Comparison of ENCODE assay signal across 12 cellular contexts in genomic region chr14:22387776-22388241, GRCh38.
A peak's percentile ranks its signal among the peaks of the same experiment; 100 is the strongest.
DNase-seq lines count a peak whose midpoint lies in the region; ATAC-seq, FAIRE-seq and TF ChIP-seq lines count a peak whose summit lies in the region.
"Had no signal": no experiment of that assay in that cellular context is flagged by ENCODE, and none has a peak within 500 bp of the region (broad histone marks: within the 10 kb centered on the region; RNA-seq: fewer than 3 reads in every experiment).

No MANE protein-coding gene starts in this region.

- CTCF ChIA-PET in HCT116 (lab: Charles Lee) = interaction anchor here (3.6 to 4.0 kb wide), 2 partner anchors 13 to 84 kb away, joined by 11 to 43 read pairs; no protein-coding TSS in a partner anchor
- CTCF ChIA-PET in endothelial cell of umbilical vein (lab: Charles Lee) = interaction anchor here (0.6 to 5.1 kb wide), 8 partner anchors 11 to 512 kb away, joined by 3 to 82 read pairs (median 6); no protein-coding TSS in a partner anchor

- no peaks in the 10 kb centered on the region for H3K9me3 Mint-ChIP-seq in stimulated activated naive CD8-positive, alpha-beta T cell treated with anti-CD3 and anti-CD28 coated beads, Interleukin-15, amount 100 ng/mL, for 72 hours

- dilution Hi-C loops in endothelial cell of umbilical vein (cut with MboI; ENCODE audit: extremely low pct_ligation_motif_present, low sequenced_read_pairs) = no loop called here

- H3K9ac ChIP-seq in HCT116 (ENCODE audit: low read length) (no peak overlapping the region), endothelial cell of umbilical vein (replicated peaks; ENCODE audit: extremely low read depth, insufficient read depth, low read length) (no peak overlapping the region)

- no peak overlapping the region for H3K4me2 ChIP-seq in HCT116 (ENCODE audit: low read length)
- H3K4me2 ChIP-seq in endothelial cell of umbilical vein (ENCODE audit: insufficient read depth, low read length) = no peak overlapping the region

- FAIRE-seq in endothelial cell of umbilical vein (lab: Jason Lieb, UNC) = no peak
- FAIRE-seq: RCC 7860, small intestine had no signal

- H4K20me1 ChIP-seq in HCT116 (ENCODE audit: insufficient read depth) (no peaks in the 10 kb centered on the region), endothelial cell of umbilical vein (replicated peaks; ENCODE audit: control insufficient read depth, extremely low read depth, insufficient read depth, low read length) (no peaks in the 10 kb centered on the region)

- no peaks in the 10 kb centered on the region for H3K79me2 ChIP-seq in HCT116 (ENCODE audit: insufficient read depth, low read length)
- H3K79me2 ChIP-seq in endothelial cell of umbilical vein (ENCODE audit: control insufficient read depth, insufficient read depth, low read length) = no peaks in the 10 kb centered on the region

- H3K9me2 ChIP-seq in HCT116 (ENCODE audit: insufficient read depth) = no peaks in the 10 kb centered on the region

- H3K4me3 Mint-ChIP-seq in stimulated activated naive CD8-positive, alpha-beta T cell treated with anti-CD3 and anti-CD28 coated beads, Interleukin-15, amount 100 ng/mL, for 72 hours = no peak overlapping the region

- no peak overlapping the region for H3K27ac Mint-ChIP-seq in stimulated activated naive CD8-positive, alpha-beta T cell treated with anti-CD3 and anti-CD28 coated beads, Interleukin-15, amount 100 ng/mL, for 72 hours

- no peaks in the 10 kb centered on the region for H3K9me1 ChIP-seq in endothelial cell of umbilical vein (replicated peaks; ENCODE audit: control insufficient read depth, extremely low read depth, insufficient read depth, low read length)

- WGBS in testis, 2 donors = 23 to 45% methylated on average over 11 of the region's 11 CpGs

- intact Hi-C loops in HCT116 (cut with micrococcal nuclease) = loop anchor here (1.0 to 10.0 kb wide), 2 partner anchors 85 to 597 kb away; partner anchors contain the start of gene AJUBA
- intact Hi-C loops in endothelial cell of umbilical vein (cut with micrococcal nuclease) = loop anchor here (1.0 to 5.0 kb wide), 8 partner anchors 83 to 594 kb away; partner anchors contain the start of gene AJUBA
- intact Hi-C loops in testis (cut with DNase I; ENCODE audit: low total_unique reads) = loop anchor here (5.0 kb wide), 1 partner anchor 169 kb away; no protein-coding TSS in a partner anchor

- no peaks in the 10 kb centered on the region for H3K9me3 ChIP-seq in HCT116 (ENCODE audit: control insufficient read depth in 1 of 2, insufficient read depth in 1 of 2, low read depth in 1 of 2, low read length in 2 of 2)
- no peaks in the 10 kb centered on the region for H3K9me3 ChIP-seq in RWPE2 (ENCODE audit: severe bottlenecking)
- H3K9me3 ChIP-seq in endothelial cell of umbilical vein (replicated peaks; ENCODE audit: control insufficient read depth, insufficient read depth, low read length) = no peaks in the 10 kb centered on the region
- no peaks in the 10 kb centered on the region for H3K9me3 ChIP-seq in testis
- H3K9me3 ChIP-seq: heart left ventricle had no signal

- no peak overlapping the region for H2AFZ ChIP-seq in HCT116 (ENCODE audit: low read depth, low read length, poor library complexity, severe bottlenecking)
- peak overlapping the region; percentile 2 for H2AFZ ChIP-seq in endothelial cell of umbilical vein (ENCODE audit: low read depth, low read length)

- H3K36me3 ChIP-seq in HCT116 (ENCODE audit: control insufficient read depth in 1 of 2, insufficient read depth in 2 of 2, low read length in 2 of 2) (no peaks in the 10 kb centered on the region), RWPE2 (ENCODE audit: low read depth) (no peaks in the 10 kb centered on the region), endothelial cell of umbilical vein (ENCODE audit: control insufficient read depth in 2 of 2, extremely low read depth in 1 of 2, insufficient read depth in 2 of 2, low read length in 2 of 2) (no peaks in the 10 kb centered on the region), testis (ENCODE audit: low read depth, missing control alignments) (no peaks in the 10 kb centered on the region)
- H3K36me3 ChIP-seq: heart left ventricle had no signal

- H3K4me1 ChIP-seq in HCT116 (ENCODE audit: control insufficient read depth in 1 of 2, insufficient read depth in 2 of 2, low read length in 2 of 2) = no peaks in the 10 kb centered on the region
- H3K4me1 ChIP-seq in RWPE2 (ENCODE audit: insufficient read depth, poor library complexity, severe bottlenecking) = peaks cover 34% of the 10 kb centered on the region
- H3K4me1 ChIP-seq in endothelial cell of umbilical vein (ENCODE audit: control insufficient read depth, extremely low read depth, insufficient read depth, low read length) = peaks cover 6% of the 10 kb centered on the region
- no peaks in the 10 kb centered on the region for H3K4me1 ChIP-seq in testis

- no peaks in the 10 kb centered on the region for H3K4me1 Mint-ChIP-seq in stimulated activated naive CD8-positive, alpha-beta T cell treated with anti-CD3 and anti-CD28 coated beads, Interleukin-15, amount 100 ng/mL, for 72 hours

- no TSS peak for BruUV-seq in HCT116 (replicated peaks; lab: Mats Ljungman, UMichigan)
- no TSS peak for BruUV-seq in endothelial cell of umbilical vein (replicated peaks; lab: Mats Ljungman, UMichigan)

- TF ChIP-seq CTCF in HCT116 (IDR thresholded peaks at IDR 0.05 in 2 of 3, conservative IDR thresholded peaks at IDR 0.05 in 1 of 3; ENCODE audit: borderline replicate concordance in 1 of 3, insufficient read depth in 1 of 3, low read depth in 2 of 3, low read length in 2 of 3) (no peak), RWPE2 (IDR thresholded peaks at IDR 0.05; ENCODE audit: poor library complexity, severe bottlenecking) (peak; percentile 80), endothelial cell of umbilical vein (IDR thresholded peaks at IDR 0.05; ENCODE audit: extremely low read depth in 1 of 2, insufficient read depth in 1 of 2, low read depth in 1 of 2, low read length in 2 of 2) (no peak), testis (IDR thresholded peaks at IDR 0.05) (no peak)

- no peak for TF ChIP-seq POLR2A in HCT116 (IDR thresholded peaks at IDR 0.05; ENCODE audit: borderline replicate concordance, extremely low read depth, insufficient read depth, insufficient read length)
- no peak for TF ChIP-seq POLR2A in endothelial cell of umbilical vein (IDR thresholded peaks at IDR 0.05; ENCODE audit: low read depth, low read length)
- TF ChIP-seq POLR2A in testis (IDR thresholded peaks at IDR 0.05) = no peak

- RAD21 ChIA-PET in HCT116 (lab: Charles Lee; ENCODE audit: low non-redundant PET in 1 of 2, low total read pairs in 2 of 2, uncharacterized antibody in 2 of 2, unreplicated experiment in 2 of 2) = no interaction called here

- no peaks in the 10 kb centered on the region for H3K27me3 Mint-ChIP-seq in stimulated activated naive CD8-positive, alpha-beta T cell treated with anti-CD3 and anti-CD28 coated beads, Interleukin-15, amount 100 ng/mL, for 72 hours

- H3K4me3 ChIP-seq in HCT116 (replicated peaks in 1 of 2; ENCODE audit: low read depth in 1 of 2, low read length in 2 of 2) = no peak overlapping the region
- no peak overlapping the region for H3K4me3 ChIP-seq in RWPE2 (ENCODE audit: severe bottlenecking)
- H3K4me3 ChIP-seq in endothelial cell of umbilical vein (replicated peaks in 1 of 3; ENCODE audit: insufficient read depth in 1 of 3, low read depth in 1 of 3, low read length in 3 of 3) = no peak overlapping the region
- peak overlapping the region; percentile 0 to 21 for H3K4me3 ChIP-seq in testis
- H3K4me3 ChIP-seq: heart left ventricle had no signal

- H3K27me3 ChIP-seq in HCT116 (ENCODE audit: insufficient read depth, low read length) (peaks cover 82% of the 10 kb centered on the region), RWPE2 (ENCODE audit: insufficient read depth, poor library complexity, severe bottlenecking) (no peaks in the 10 kb centered on the region), endothelial cell of umbilical vein (ENCODE audit: control insufficient read depth in 2 of 2, insufficient read depth in 2 of 2, low read length in 2 of 2) (peaks cover 3 to 11% of the 10 kb centered on the region in 2 experiments), testis (no peaks in the 10 kb centered on the region)

- H3K27ac ChIP-seq in HCT116 (ENCODE audit: low read depth, low read length) (no peak overlapping the region), RWPE2 (ENCODE audit: poor library complexity, severe bottlenecking) (no peak overlapping the region), endothelial cell of umbilical vein (ENCODE audit: insufficient read depth, low read depth, low read length) (no peak overlapping the region), testis (no peak overlapping the region)
- H3K27ac ChIP-seq: heart left ventricle had no signal

- DNase-seq in HCT116 (ENCODE audit: low read depth, low spot score) = no peak
- no peak for DNase-seq in RWPE2 (ENCODE audit: low spot score)
- DNase-seq in endothelial cell of umbilical vein (ENCODE audit: low read depth, low spot score) = no peak
- no peak for DNase-seq in testis
- DNase-seq in stimulated activated naive CD8-positive, alpha-beta T cell treated with anti-CD3 and anti-CD28 coated beads, Interleukin-15, amount 100 ng/mL, for 72 hours = no peak
- DNase-seq: activated naive CD4-positive, alpha-beta T cell treated with anti-CD3 and anti-CD28 coated beads, Interleukin-2, amount 50 U/mL, for 16 hours had no signal

- POLR2A ChIA-PET in HCT116 (lab: Charles Lee) = no interaction called here
- POLR2A ChIA-PET in endothelial cell of umbilical vein (lab: Charles Lee) = no interaction called here

- TF ChIP-seq RAD21 in HCT116 (IDR thresholded peaks at IDR 0.05; ENCODE audit: low read depth) = no peak

- peak; percentile 31 for ATAC-seq in HCT116
- no peak for ATAC-seq in RWPE2 (ENCODE audit: low read depth)
- ATAC-seq in GM18502 (IDR thresholded peaks at IDR 0.05; ENCODE audit: poor library complexity, unreplicated experiment) = no peak
- ATAC-seq in stimulated activated naive CD8-positive, alpha-beta T cell treated with anti-CD3 and anti-CD28 coated beads, Interleukin-15, amount 100 ng/mL, for 72 hours = no peak
- no peak for ATAC-seq in GM18868 (IDR thresholded peaks at IDR 0.05; ENCODE audit: unreplicated experiment)
- ATAC-seq: left colon had no signal

TF ChIP-seq in HCT116, 20 proteins besides CTCF, POLR2A, EP300 and RAD21 (continues in another document):
- TF ChIP-seq ELF1 (IDR thresholded peaks at IDR 0.05; ENCODE audit: borderline replicate concordance, low read depth) = no peak
- TF ChIP-seq YY1 (IDR thresholded peaks at IDR 0.05; ENCODE audit: extremely low read depth, insufficient replicate concordance, low read depth, low read length) = no peak
- TF ChIP-seq MAX (IDR thresholded peaks at IDR 0.05) = no peak

TF ChIP-seq in endothelial cell of umbilical vein, 7 proteins besides CTCF, POLR2A, EP300 and RAD21 (continues in another document):
- TF ChIP-seq POLR2AphosphoS5 (IDR thresholded peaks at IDR 0.05; ENCODE audit: insufficient read depth, low read depth, low read length) = no peak
- TF ChIP-seq GATA2 (IDR thresholded peaks at IDR 0.05; ENCODE audit: insufficient read depth, insufficient read length, low read depth, low read length) = no peak
- no peak for TF ChIP-seq MYC (IDR thresholded peaks at IDR 0.05; ENCODE audit: low read depth, low read length)
- TF ChIP-seq JUN (IDR thresholded peaks at IDR 0.05; ENCODE audit: borderline replicate concordance, insufficient read depth, insufficient read length, low read depth) = no peak
- TF ChIP-seq EZH2 (IDR thresholded peaks at IDR 0.05; ENCODE audit: borderline replicate concordance, low read depth, low read length, severe bottlenecking) = no peak

Comparison
In these comparisons a context has a peak if more than half of its experiments do, and no peak if none do; other contexts are left out.
1. H3K4me3 ChIP-seq: peak in testis (2 of 2); none in HCT116 (0 of 2), RWPE2 (single experiment) and endothelial cell of umbilical vein (0 of 3).